ENCODE assay signal across 17 cellular contexts in genomic region chr17:14732211-14732610, GRCh38.
"Had no signal": no experiment of that assay in that cellular context is flagged by ENCODE, and none has a peak within 500 bp of the region (broad histone marks: within the 10 kb centered on the region; RNA-seq: fewer than 3 reads in every experiment).

No MANE protein-coding gene starts in this region.

- DNase-seq: foreskin keratinocyte; immature natural killer cell; kidney; left colon; left ventricle myocardium superior; mesenchymal stem cell; midbrain; naive thymus-derived CD4-positive, alpha-beta T cell; ovary; right cardiac atrium; stimulated activated CD4-positive, alpha-beta T cell treated with anti-CD3 and anti-CD28 coated beads, Interleukin-4, amount 100 ng/mL, for 1 hour; tibial artery had no signal

- H3K36me3 Mint-ChIP-seq: immature natural killer cell; stimulated activated memory B cell treated with anti-CD40 and anti-IgM and Interleukin-4, amounts not matched to agents 10 μg/mL and 1 μg/mL and 100 μg/mL, for 72 hours had no signal

- H3K27me3 Mint-ChIP-seq: dendritic cell treated with granulocyte-macrophage colony-stimulating factor and Interleukin-4, amounts not matched to agents 40 ng/mL and 50 ng/mL, for 4 days; stimulated activated naive CD8-positive, alpha-beta T cell treated with anti-CD3 and anti-CD28 coated beads, Interleukin-15, Interleukin-2, amounts not matched to agents 100 ng/mL and 50 ng/mL, for 24 hours had no signal

- H3K4me3 ChIP-seq: lung, ovary, tibial artery had no signal

- H3K4me1 ChIP-seq: tibial artery had no signal

- H3K9me3 ChIP-seq: ovary, tibial artery had no signal

- H3K27me3 ChIP-seq: foreskin keratinocyte, ovary, tibial artery had no signal

- ATAC-seq: foreskin keratinocyte; left colon; left ventricle myocardium superior; naive thymus-derived CD4-positive, alpha-beta T cell; right cardiac atrium; stimulated activated memory B cell treated with anti-CD40 and anti-IgM and Interleukin-4, amounts not matched to agents 10 μg/mL and 1 μg/mL and 100 μg/mL, for 72 hours had no signal

- H3K27ac ChIP-seq: foreskin keratinocyte, ovary, tibial artery had no signal

- H3K4me3 Mint-ChIP-seq: dendritic cell treated with granulocyte-macrophage colony-stimulating factor and Interleukin-4, amounts not matched to agents 40 ng/mL and 50 ng/mL, for 4 days; immature natural killer cell; naive thymus-derived CD4-positive, alpha-beta T cell; neural crest cell; stimulated activated memory B cell treated with anti-CD40 and anti-IgM and Interleukin-4, amounts not matched to agents 10 μg/mL and 1 μg/mL and 100 μg/mL, for 72 hours; stimulated activated naive CD8-positive, alpha-beta T cell treated with anti-CD3 and anti-CD28 coated beads, Interleukin-15, Interleukin-2, amounts not matched to agents 100 ng/mL and 50 ng/mL, for 24 hours had no signal

- H3K36me3 ChIP-seq: ovary, tibial artery had no signal

- H3K4me1 Mint-ChIP-seq: immature natural killer cell; naive thymus-derived CD4-positive, alpha-beta T cell; stimulated activated memory B cell treated with anti-CD40 and anti-IgM and Interleukin-4, amounts not matched to agents 10 μg/mL and 1 μg/mL and 100 μg/mL, for 72 hours had no signal

- H3K27ac Mint-ChIP-seq: dendritic cell treated with granulocyte-macrophage colony-stimulating factor and Interleukin-4, amounts not matched to agents 40 ng/mL and 50 ng/mL, for 4 days; immature natural killer cell; naive thymus-derived CD4-positive, alpha-beta T cell; stimulated activated memory B cell treated with anti-CD40 and anti-IgM and Interleukin-4, amounts not matched to agents 10 μg/mL and 1 μg/mL and 100 μg/mL, for 72 hours; stimulated activated naive CD8-positive, alpha-beta T cell treated with anti-CD3 and anti-CD28 coated beads, Interleukin-15, Interleukin-2, amounts not matched to agents 100 ng/mL and 50 ng/mL, for 24 hours had no signal

- H3K9me3 Mint-ChIP-seq: immature natural killer cell; naive thymus-derived CD4-positive, alpha-beta T cell; stimulated activated memory B cell treated with anti-CD40 and anti-IgM and Interleukin-4, amounts not matched to agents 10 μg/mL and 1 μg/mL and 100 μg/mL, for 72 hours; stimulated activated naive CD8-positive, alpha-beta T cell treated with anti-CD3 and anti-CD28 coated beads, Interleukin-15, Interleukin-2, amounts not matched to agents 100 ng/mL and 50 ng/mL, for 24 hours had no signal
